In the genomic region with DNA sequence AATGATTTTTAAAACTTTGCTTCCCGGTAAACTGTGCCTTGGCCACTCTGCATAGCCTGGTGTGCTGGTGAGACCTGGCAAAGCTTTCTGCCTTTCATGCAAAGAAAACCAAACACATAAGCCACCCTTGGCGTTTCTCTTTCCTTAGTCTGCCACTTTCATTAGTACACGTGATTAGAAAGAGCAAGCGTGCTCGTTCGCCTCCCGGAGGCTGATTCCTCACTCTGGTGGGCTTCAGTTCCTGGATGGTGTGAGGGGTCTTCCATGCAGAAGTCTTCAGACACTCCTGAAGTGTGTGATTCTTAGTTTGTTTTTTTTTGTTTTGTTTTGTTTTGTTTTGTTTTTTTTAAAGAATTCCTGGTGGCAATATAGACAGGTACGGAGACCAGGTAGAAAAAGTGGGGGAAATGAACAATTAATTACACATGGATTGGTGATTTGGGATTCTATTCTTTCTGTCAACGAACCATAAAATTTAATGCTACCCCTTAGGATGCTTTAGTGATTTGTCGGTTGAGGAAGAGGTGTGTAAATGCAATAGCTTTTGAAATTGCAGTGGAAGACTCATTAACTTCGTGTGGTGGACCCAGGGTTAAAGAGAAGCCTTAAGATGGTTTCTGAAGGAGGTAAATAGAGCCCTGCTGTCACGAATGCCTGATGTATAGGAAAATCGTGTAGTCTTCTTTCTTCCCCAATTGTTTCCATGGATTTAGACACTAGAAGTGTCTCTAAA, we compare ENCODE assay signal across 1 cellular context.
TF ChIP-seq lines count a peak whose summit lies in the region.

No MANE protein-coding gene starts in this region.

TF ChIP-seq in HEK293, 187 proteins besides CTCF, POLR2A, EP300 and RAD21 (continued from another document):
- TF ChIP-seq, protein P1, sequence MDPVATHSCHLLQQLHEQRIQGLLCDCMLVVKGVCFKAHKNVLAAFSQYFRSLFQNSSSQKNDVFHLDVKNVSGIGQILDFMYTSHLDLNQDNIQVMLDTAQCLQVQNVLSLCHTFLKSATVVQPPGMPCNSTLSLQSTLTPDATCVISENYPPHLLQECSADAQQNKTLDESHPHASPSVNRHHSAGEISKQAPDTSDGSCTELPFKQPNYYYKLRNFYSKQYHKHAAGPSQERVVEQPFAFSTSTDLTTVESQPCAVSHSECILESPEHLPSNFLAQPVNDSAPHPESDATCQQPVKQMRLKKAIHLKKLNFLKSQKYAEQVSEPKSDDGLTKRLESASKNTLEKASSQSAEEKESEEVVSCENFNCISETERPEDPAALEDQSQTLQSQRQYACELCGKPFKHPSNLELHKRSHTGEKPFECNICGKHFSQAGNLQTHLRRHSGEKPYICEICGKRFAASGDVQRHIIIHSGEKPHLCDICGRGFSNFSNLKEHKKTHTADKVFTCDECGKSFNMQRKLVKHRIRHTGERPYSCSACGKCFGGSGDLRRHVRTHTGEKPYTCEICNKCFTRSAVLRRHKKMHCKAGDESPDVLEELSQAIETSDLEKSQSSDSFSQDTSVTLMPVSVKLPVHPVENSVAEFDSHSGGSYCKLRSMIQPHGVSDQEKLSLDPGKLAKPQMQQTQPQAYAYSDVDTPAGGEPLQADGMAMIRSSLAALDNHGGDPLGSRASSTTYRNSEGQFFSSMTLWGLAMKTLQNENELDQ (tag by site-specific recombination; IDR thresholded peaks at IDR 0.05; ENCODE audit: low read depth), result no peak
- no peak for TF ChIP-seq ZNF501 (tag by site-specific recombination; IDR thresholded peaks at IDR 0.05)
- peak; percentile 28; the same call in 1 of the 2 replicates for TF ChIP-seq ZBTB20 (tag by site-specific recombination; IDR thresholded peaks at IDR 0.05)
- no peak for TF ChIP-seq ZNF324 (tag by site-specific recombination; IDR thresholded peaks at IDR 0.05)
- TF ChIP-seq ZIC2 (tag by site-specific recombination; IDR thresholded peaks at IDR 0.05), result no peak
- TF ChIP-seq ZNF394 (tag by site-specific recombination; IDR thresholded peaks at IDR 0.05; ENCODE audit: borderline replicate concordance), result no peak
